ENCODE assay signal across 1 cellular context in the genomic region with DNA sequence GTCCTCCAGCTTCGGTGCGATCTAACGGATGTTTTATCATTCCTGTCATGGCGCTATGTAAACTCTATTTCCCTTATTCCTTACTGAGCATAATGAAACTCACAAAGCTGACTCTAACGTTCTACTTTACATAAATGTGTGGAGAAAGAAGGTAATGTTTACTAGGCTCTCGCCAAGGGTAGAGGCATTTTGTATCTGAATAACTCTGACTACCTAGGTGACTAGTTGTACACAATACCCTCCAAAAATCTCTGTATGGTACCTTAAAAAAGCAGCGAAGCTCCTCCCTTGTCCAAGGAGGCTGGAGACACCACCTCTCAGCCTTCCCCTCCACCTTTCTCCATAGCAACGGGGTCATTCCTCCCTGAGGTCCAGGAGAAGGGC.
TF ChIP-seq lines count a peak whose summit lies in the region.

No MANE protein-coding gene starts in this region.

TF ChIP-seq in IMR-90, 13 proteins besides CTCF, POLR2A, EP300 and RAD21 (continued from another document):
- TF ChIP-seq BHLHE40 (IDR thresholded peaks at IDR 0.05; ENCODE audit: low read depth, low read length) (no peak), MAZ (IDR thresholded peaks at IDR 0.05; ENCODE audit: borderline replicate concordance, low read depth, low read length) (no peak), MXI1 (IDR thresholded peaks at IDR 0.05; ENCODE audit: borderline replicate concordance, low read depth, low read length) (no peak)
- TF ChIP-seq, protein P1, sequence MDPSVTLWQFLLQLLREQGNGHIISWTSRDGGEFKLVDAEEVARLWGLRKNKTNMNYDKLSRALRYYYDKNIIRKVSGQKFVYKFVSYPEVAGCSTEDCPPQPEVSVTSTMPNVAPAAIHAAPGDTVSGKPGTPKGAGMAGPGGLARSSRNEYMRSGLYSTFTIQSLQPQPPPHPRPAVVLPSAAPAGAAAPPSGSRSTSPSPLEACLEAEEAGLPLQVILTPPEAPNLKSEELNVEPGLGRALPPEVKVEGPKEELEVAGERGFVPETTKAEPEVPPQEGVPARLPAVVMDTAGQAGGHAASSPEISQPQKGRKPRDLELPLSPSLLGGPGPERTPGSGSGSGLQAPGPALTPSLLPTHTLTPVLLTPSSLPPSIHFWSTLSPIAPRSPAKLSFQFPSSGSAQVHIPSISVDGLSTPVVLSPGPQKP (IDR thresholded peaks at IDR 0.05; ENCODE audit: borderline replicate concordance, low read depth, low read length), result no peak
